1 cellular context compared by ENCODE assay signal in the genomic region with DNA sequence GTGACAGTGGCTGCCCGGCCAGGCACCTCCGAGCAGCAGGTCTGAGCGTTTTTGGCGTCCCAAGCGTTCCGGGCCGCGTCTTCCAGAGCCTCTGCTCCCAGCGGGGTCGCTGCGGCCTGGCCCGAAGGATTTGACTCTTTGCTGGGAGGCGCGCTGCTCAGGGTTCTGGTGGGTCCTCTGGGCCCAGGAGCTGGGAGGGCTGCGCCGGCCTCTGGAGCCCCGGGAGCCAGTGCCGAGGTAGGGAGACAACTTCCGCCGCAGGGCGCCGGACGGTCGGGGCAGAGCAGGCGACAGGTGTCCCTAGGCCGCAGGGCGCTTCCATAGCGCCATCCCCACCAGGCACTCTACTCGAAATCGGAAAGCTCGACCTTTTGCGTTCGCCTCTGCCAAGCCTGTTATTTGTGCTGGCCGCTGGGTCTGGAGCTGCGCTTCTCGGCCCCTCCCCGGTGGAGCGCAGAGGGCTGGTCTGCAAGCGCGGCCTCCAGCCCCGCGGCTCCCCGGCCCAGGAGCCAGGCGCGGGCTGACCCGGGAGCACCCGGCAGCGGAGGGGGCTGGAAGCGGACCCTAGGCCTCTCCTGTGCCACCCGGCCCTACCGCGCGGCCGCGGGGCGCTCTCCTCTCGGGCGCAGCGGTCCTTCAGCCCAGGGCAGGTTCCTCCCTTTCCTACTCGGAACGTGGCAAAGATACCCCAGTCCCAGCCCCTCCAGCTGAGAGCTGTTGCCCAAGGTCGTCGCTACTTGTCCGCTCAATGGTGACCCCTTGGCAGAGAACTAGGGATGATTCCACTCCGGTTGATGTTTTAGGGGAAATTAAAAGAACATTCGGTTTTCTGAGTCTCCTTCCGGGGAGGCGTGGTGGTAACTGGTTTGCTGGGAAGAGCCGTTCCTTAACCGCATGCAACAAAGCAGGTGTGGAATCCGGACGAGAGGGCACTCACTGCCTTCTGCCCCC.
TF ChIP-seq lines count a peak whose summit lies in the region.

No MANE protein-coding gene starts in this region.

TF ChIP-seq in HepG2, 621 proteins besides CTCF, POLR2A, EP300 and RAD21 (continued from another document and continues in another):
- TF ChIP-seq ZNF407 (CRISPR knock-in tag; IDR thresholded peaks at IDR 0.05; ENCODE audit: not compliant biosample characterization) (no peak), MEIS1 (CRISPR knock-in tag; IDR thresholded peaks at IDR 0.05; ENCODE audit: borderline replicate concordance) (no peak), ATAD3A (CRISPR knock-in tag; IDR thresholded peaks at IDR 0.05) (no peak), FOSL2 (CRISPR knock-in tag; IDR thresholded peaks at IDR 0.05) (no peak), ZNF564 (CRISPR knock-in tag; IDR thresholded peaks at IDR 0.05) (no peak), TRIM24 (CRISPR knock-in tag; IDR thresholded peaks at IDR 0.05) (no peak), NFIB (CRISPR knock-in tag; IDR thresholded peaks at IDR 0.05; ENCODE audit: borderline replicate concordance) (no peak), ZNF800 (CRISPR knock-in tag; IDR thresholded peaks at IDR 0.05) (peak; percentile 92), RAD51 (IDR thresholded peaks at IDR 0.05; ENCODE audit: borderline replicate concordance) (no peak), MED1 (CRISPR knock-in tag; IDR thresholded peaks at IDR 0.05) (no peak), ZNF776 (CRISPR knock-in tag; IDR thresholded peaks at IDR 0.05) (no peak), KDM6A (CRISPR knock-in tag; IDR thresholded peaks at IDR 0.05; ENCODE audit: low read depth) (no peak), ETV6 (CRISPR knock-in tag; conservative IDR thresholded peaks at IDR 0.05) (no peak), BRD4 (CRISPR knock-in tag; IDR thresholded peaks at IDR 0.05) (0 out of 2 replicates have a peak, but pooled peaks have one; percentile 53), HNRNPLL (IDR thresholded peaks at IDR 0.05; ENCODE audit: low read depth, low read length, poor library complexity, severe bottlenecking) (no peak), ZNF260 (CRISPR knock-in tag; IDR thresholded peaks at IDR 0.05; ENCODE audit: borderline replicate concordance, low read depth) (no peak), MAZ (IDR thresholded peaks at IDR 0.05; ENCODE audit: borderline replicate concordance, low read depth, low read length) (no peak), MAZ (CRISPR knock-in tag; IDR thresholded peaks at IDR 0.05; ENCODE audit: low read depth) (no peak)
- TF ChIP-seq, protein P1, sequence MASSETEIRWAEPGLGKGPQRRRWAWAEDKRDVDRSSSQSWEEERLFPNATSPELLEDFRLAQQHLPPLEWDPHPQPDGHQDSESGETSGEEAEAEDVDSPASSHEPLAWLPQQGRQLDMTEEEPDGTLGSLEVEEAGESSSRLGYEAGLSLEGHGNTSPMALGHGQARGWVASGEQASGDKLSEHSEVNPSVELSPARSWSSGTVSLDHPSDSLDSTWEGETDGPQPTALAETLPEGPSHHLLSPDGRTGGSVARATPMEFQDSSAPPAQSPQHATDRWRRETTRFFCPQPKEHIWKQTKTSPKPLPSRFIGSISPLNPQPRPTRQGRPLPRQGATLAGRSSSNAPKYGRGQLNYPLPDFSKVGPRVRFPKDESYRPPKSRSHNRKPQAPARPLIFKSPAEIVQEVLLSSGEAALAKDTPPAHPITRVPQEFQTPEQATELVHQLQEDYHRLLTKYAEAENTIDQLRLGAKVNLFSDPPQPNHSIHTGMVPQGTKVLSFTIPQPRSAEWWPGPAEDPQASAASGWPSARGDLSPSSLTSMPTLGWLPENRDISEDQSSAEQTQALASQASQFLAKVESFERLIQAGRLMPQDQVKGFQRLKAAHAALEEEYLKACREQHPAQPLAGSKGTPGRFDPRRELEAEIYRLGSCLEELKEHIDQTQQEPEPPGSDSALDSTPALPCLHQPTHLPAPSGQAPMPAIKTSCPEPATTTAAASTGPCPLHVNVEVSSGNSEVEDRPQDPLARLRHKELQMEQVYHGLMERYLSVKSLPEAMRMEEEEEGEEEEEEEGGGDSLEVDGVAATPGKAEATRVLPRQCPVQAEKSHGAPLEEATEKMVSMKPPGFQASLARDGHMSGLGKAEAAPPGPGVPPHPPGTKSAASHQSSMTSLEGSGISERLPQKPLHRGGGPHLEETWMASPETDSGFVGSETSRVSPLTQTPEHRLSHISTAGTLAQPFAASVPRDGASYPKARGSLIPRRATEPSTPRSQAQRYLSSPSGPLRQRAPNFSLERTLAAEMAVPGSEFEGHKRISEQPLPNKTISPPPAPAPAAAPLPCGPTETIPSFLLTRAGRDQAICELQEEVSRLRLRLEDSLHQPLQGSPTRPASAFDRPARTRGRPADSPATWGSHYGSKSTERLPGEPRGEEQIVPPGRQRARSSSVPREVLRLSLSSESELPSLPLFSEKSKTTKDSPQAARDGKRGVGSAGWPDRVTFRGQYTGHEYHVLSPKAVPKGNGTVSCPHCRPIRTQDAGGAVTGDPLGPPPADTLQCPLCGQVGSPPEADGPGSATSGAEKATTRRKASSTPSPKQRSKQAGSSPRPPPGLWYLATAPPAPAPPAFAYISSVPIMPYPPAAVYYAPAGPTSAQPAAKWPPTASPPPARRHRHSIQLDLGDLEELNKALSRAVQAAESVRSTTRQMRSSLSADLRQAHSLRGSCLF (CRISPR knock-in tag; IDR thresholded peaks at IDR 0.05; ENCODE audit: borderline replicate concordance) = no peak
- TF ChIP-seq, protein P2, sequence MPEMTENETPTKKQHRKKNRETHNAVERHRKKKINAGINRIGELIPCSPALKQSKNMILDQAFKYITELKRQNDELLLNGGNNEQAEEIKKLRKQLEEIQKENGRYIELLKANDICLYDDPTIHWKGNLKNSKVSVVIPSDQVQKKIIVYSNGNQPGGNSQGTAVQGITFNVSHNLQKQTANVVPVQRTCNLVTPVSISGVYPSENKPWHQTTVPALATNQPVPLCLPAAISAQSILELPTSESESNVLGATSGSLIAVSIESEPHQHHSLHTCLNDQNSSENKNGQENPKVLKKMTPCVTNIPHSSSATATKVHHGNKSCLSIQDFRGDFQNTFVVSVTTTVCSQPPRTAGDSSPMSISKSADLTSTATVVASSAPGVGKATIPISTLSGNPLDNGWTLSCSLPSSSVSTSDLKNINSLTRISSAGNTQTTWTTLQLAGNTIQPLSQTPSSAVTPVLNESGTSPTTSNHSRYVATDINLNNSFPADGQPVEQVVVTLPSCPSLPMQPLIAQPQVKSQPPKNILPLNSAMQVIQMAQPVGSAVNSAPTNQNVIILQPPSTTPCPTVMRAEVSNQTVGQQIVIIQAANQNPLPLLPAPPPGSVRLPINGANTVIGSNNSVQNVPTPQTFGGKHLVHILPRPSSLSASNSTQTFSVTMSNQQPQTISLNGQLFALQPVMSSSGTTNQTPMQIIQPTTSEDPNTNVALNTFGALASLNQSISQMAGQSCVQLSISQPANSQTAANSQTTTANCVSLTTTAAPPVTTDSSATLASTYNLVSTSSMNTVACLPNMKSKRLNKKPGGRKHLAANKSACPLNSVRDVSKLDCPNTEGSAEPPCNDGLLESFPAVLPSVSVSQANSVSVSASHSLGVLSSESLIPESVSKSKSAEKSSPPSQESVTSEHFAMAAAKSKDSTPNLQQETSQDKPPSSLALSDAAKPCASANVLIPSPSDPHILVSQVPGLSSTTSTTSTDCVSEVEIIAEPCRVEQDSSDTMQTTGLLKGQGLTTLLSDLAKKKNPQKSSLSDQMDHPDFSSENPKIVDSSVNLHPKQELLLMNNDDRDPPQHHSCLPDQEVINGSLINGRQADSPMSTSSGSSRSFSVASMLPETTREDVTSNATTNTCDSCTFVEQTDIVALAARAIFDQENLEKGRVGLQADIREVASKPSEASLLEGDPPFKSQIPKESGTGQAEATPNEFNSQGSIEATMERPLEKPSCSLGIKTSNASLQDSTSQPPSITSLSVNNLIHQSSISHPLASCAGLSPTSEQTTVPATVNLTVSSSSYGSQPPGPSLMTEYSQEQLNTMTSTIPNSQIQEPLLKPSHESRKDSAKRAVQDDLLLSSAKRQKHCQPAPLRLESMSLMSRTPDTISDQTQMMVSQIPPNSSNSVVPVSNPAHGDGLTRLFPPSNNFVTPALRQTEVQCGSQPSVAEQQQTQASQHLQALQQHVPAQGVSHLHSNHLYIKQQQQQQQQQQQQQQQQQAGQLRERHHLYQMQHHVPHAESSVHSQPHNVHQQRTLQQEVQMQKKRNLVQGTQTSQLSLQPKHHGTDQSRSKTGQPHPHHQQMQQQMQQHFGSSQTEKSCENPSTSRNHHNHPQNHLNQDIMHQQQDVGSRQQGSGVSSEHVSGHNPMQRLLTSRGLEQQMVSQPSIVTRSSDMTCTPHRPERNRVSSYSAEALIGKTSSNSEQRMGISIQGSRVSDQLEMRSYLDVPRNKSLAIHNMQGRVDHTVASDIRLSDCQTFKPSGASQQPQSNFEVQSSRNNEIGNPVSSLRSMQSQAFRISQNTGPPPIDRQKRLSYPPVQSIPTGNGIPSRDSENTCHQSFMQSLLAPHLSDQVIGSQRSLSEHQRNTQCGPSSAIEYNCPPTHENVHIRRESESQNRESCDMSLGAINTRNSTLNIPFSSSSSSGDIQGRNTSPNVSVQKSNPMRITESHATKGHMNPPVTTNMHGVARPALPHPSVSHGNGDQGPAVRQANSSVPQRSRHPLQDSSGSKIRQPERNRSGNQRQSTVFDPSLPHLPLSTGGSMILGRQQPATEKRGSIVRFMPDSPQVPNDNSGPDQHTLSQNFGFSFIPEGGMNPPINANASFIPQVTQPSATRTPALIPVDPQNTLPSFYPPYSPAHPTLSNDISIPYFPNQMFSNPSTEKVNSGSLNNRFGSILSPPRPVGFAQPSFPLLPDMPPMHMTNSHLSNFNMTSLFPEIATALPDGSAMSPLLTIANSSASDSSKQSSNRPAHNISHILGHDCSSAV (CRISPR knock-in tag; IDR thresholded peaks at IDR 0.05; ENCODE audit: borderline replicate concordance) = no peak
